ENCODE assay signal across 19 cellular contexts in genomic region chr10:123970927-123971286, GRCh38.
DNase-seq lines count a peak whose midpoint lies in the region; ATAC-seq, FAIRE-seq and TF ChIP-seq lines count a peak whose summit lies in the region.
"Had no signal": no experiment of that assay in that cellular context is flagged by ENCODE, and none has a peak within 500 bp of the region (broad histone marks: within the 10 kb centered on the region; RNA-seq: fewer than 3 reads in every experiment).

No MANE protein-coding gene starts in this region.

- peaks cover 5% of the 10 kb centered on the region for H3K9me3 ChIP-seq in IMR-90 (ENCODE audit: control insufficient read depth, insufficient read depth, low read length)
- H3K9me3 ChIP-seq: HAP-1 had no signal

- peak; percentile 95 for FAIRE-seq in urothelium cell line (lab: Jason Lieb, UNC)
- FAIRE-seq: A549 had no signal

- no peaks in the 10 kb centered on the region for H3K4me1 ChIP-seq in IMR-90 (ENCODE audit: control insufficient read depth, insufficient read depth, low read length)
- H3K4me1 ChIP-seq: A549, BLaER1, HAP-1 had no signal

- no peak overlapping the region for H3K4me3 ChIP-seq in IMR-90 (ENCODE audit: insufficient read depth, low read depth, low read length)
- H3K4me3 ChIP-seq: A549, BLaER1, HAP-1 had no signal

- no peak overlapping the region for H3K18ac ChIP-seq in IMR-90 (ENCODE audit: low read depth, low read length)

- no peak overlapping the region for H3K9ac ChIP-seq in IMR-90 (ENCODE audit: low read depth, low read length)
- H3K9ac ChIP-seq: BLaER1 had no signal

- H3K56ac ChIP-seq in IMR-90 (ENCODE audit: extremely low read depth, insufficient read depth, low read length) = no peak overlapping the region

- DNase-seq in activated naive CD4-positive, alpha-beta T cell treated with anti-CD3 and anti-CD28 coated beads, Interleukin-2, amount 10 ng/mL, durations not matched to agents 7 days and 5 days = no peak
- DNase-seq in IMR-90 = no peak
- no peak for DNase-seq in endothelial cell (ENCODE audit: low spot score)
- no peak for DNase-seq in urothelium cell line (ENCODE audit: low spot score)
- no peak for DNase-seq in activated CD4-positive, alpha-beta T cell treated with anti-CD3 and anti-CD28 coated beads, Interleukin-2, amount 50 U/mL, for 4 hours
- no peak for DNase-seq in kidney tubule cell (ENCODE audit: low spot score)
- DNase-seq: CD4-positive, alpha-beta memory T cell; DMS153; GF-D8; GOT3; KG1 had no signal

- no peak overlapping the region for H2BK20ac ChIP-seq in IMR-90 (ENCODE audit: low read depth, low read length)

- no peak overlapping the region for H4K8ac ChIP-seq in IMR-90 (ENCODE audit: low read depth in 2 of 2, low read length in 2 of 2)

- no peak overlapping the region for H2AK5ac ChIP-seq in IMR-90 (ENCODE audit: low read depth, low read length)

- H4K91ac ChIP-seq in IMR-90 (ENCODE audit: insufficient read depth, low read depth, low read length) = no peak overlapping the region

- POLR2A ChIA-PET in IMR-90 (lab: Charles Lee; ENCODE audit: unreplicated experiment) = no interaction called here

- H3K14ac ChIP-seq in IMR-90 (replicated peaks; ENCODE audit: low read depth, low read length) = no peak overlapping the region

- CTCF ChIA-PET in activated naive CD4-positive, alpha-beta T cell treated with anti-CD3 and anti-CD28 coated beads, Interleukin-2, amount 10 ng/mL, durations not matched to agents 7 days and 5 days (lab: Charles Lee) = interaction anchor here (1.0 to 1.2 kb wide), 3 partner anchors 387 to 397 kb away, joined by 3 to 9 read pairs (median 4); no protein-coding TSS in a partner anchor
- CTCF ChIA-PET in IMR-90 (lab: Yijun Ruan, JAX) = no interaction called here

- H3K23ac ChIP-seq in IMR-90 (ENCODE audit: low read depth, low read length) = no peak overlapping the region

- no peaks in the 10 kb centered on the region for H3K4me1 Mint-ChIP-seq in activated naive CD4-positive, alpha-beta T cell treated with anti-CD3 and anti-CD28 coated beads, Interleukin-2, amount 50 U/mL, for 24 hours
- no peaks in the 10 kb centered on the region for H3K4me1 Mint-ChIP-seq in activated naive CD4-positive, alpha-beta T cell treated with anti-CD3 and anti-CD28 coated beads, Interleukin-2, amount 10 ng/mL, durations not matched to agents 7 days and 5 days
- H3K4me1 Mint-ChIP-seq in endothelial cell (ENCODE audit: unreplicated experiment) = peaks cover 11% of the 10 kb centered on the region
- H3K4me1 Mint-ChIP-seq: CD14-positive monocyte had no signal

- no peak for ATAC-seq in IMR-90 (ENCODE audit: low read depth)
- ATAC-seq in HG03025 (IDR thresholded peaks at IDR 0.05; ENCODE audit: low FRiP score, unreplicated experiment) = no peak
- ATAC-seq: HepG2 had no signal

- H3K27me3 Mint-ChIP-seq in activated naive CD4-positive, alpha-beta T cell treated with anti-CD3 and anti-CD28 coated beads, Interleukin-2, amount 50 U/mL, for 24 hours = peaks cover 57% of the 10 kb centered on the region
- peaks cover 70% of the 10 kb centered on the region for H3K27me3 Mint-ChIP-seq in activated naive CD4-positive, alpha-beta T cell treated with anti-CD3 and anti-CD28 coated beads, Interleukin-2, amount 10 ng/mL, durations not matched to agents 7 days and 5 days
- peaks cover 14% of the 10 kb centered on the region for H3K27me3 Mint-ChIP-seq in endothelial cell (ENCODE audit: unreplicated experiment)

- H4K5ac ChIP-seq in IMR-90 (ENCODE audit: low read depth, low read length) = no peak overlapping the region

- TF ChIP-seq POLR2A in IMR-90 (IDR thresholded peaks at IDR 0.05; ENCODE audit: low read depth, low read length) = no peak

- H2AK9ac ChIP-seq in IMR-90 (replicated peaks; ENCODE audit: low read depth, low read length, poor library complexity) = no peak overlapping the region

- in situ Hi-C loops in IMR-90 (cut with MboI; ENCODE audit: low sequenced_read_pairs) = loop anchor here (25.0 kb wide), 1 partner anchor 934 kb away; no protein-coding TSS in a partner anchor

- WGBS in IMR-90 (ENCODE audit: extremely low coverage in 2 of 2, insufficient read length in 1 of 2), 2 experiments = 69% methylated on average over 4 of the region's 4 CpGs; no CpG with 5 or more reads in 1 of the 2 experiments

- no peak for TF ChIP-seq RAD21 in IMR-90 (IDR thresholded peaks at IDR 0.05; ENCODE audit: low read length)

- intact Hi-C loops in IMR-90 (cut with micrococcal nuclease) = no loop called here

- no peaks in the 10 kb centered on the region for H4K20me1 ChIP-seq in IMR-90 (ENCODE audit: insufficient read depth, low read length)
- H4K20me1 ChIP-seq: BLaER1 had no signal

- H3K9me1 ChIP-seq in IMR-90 (ENCODE audit: insufficient read depth, low read length) = no peaks in the 10 kb centered on the region

- H3K4me2 ChIP-seq in IMR-90 (ENCODE audit: low read depth, low read length) = no peak overlapping the region
- H3K4me2 ChIP-seq: A549, BLaER1 had no signal

- H3K79me1 ChIP-seq in IMR-90 (ENCODE audit: low read depth in 1 of 2, low read length in 2 of 2) = no peaks in the 10 kb centered on the region

- no peak overlapping the region for H3K4ac ChIP-seq in IMR-90 (ENCODE audit: low read depth, low read length)

- H2BK5ac ChIP-seq in IMR-90 (ENCODE audit: low read depth, low read length, poor library complexity, severe bottlenecking) = peak overlapping the region; percentile 60

- H3K36me3 ChIP-seq in IMR-90 (ENCODE audit: control insufficient read depth, insufficient read depth, low read length) = no peaks in the 10 kb centered on the region
- H3K36me3 ChIP-seq: BLaER1, HAP-1 had no signal

- H2BK15ac ChIP-seq in IMR-90 (ENCODE audit: low read depth, low read length) = no peak overlapping the region

- H3K27ac ChIP-seq in IMR-90 (ENCODE audit: insufficient read depth, low read length) = no peak overlapping the region
- H3K27ac ChIP-seq: 22Rv1, A549, BLaER1 had no signal

- H3K9me3 Mint-ChIP-seq in activated naive CD4-positive, alpha-beta T cell treated with anti-CD3 and anti-CD28 coated beads, Interleukin-2, amount 50 U/mL, for 24 hours = no peaks in the 10 kb centered on the region
- H3K9me3 Mint-ChIP-seq in activated naive CD4-positive, alpha-beta T cell treated with anti-CD3 and anti-CD28 coated beads, Interleukin-2, amount 10 ng/mL, durations not matched to agents 7 days and 5 days = peaks cover 4% of the 10 kb centered on the region
- H3K9me3 Mint-ChIP-seq in endothelial cell (ENCODE audit: unreplicated experiment) = no peaks in the 10 kb centered on the region

- dilution Hi-C loops in IMR-90 (cut with HindIII; ENCODE audit: low sequenced_read_pairs, unreplicated experiment) = no loop called here

- no peaks in the 10 kb centered on the region for H3K27me3 ChIP-seq in IMR-90 (ENCODE audit: control insufficient read depth, insufficient read depth, low read length)

- H3K36me3 Mint-ChIP-seq in activated naive CD4-positive, alpha-beta T cell treated with anti-CD3 and anti-CD28 coated beads, Interleukin-2, amount 50 U/mL, for 24 hours = peaks cover 2% of the 10 kb centered on the region
- no peaks in the 10 kb centered on the region for H3K36me3 Mint-ChIP-seq in activated naive CD4-positive, alpha-beta T cell treated with anti-CD3 and anti-CD28 coated beads, Interleukin-2, amount 10 ng/mL, durations not matched to agents 7 days and 5 days
- H3K36me3 Mint-ChIP-seq in endothelial cell (ENCODE audit: low read depth, unreplicated experiment) = peaks cover 7% of the 10 kb centered on the region
- H3K36me3 Mint-ChIP-seq: CD4-positive, alpha-beta memory T cell had no signal

- TF ChIP-seq CTCF in IMR-90 (conservative IDR thresholded peaks at IDR 0.05; ENCODE audit: low read depth, low read length) (no peak), endothelial cell (IDR thresholded peaks at IDR 0.05; ENCODE audit: unreplicated experiment) (no peak)

- H3K4me3 Mint-ChIP-seq in activated naive CD4-positive, alpha-beta T cell treated with anti-CD3 and anti-CD28 coated beads, Interleukin-2, amount 50 U/mL, for 24 hours = no peak overlapping the region
- no peak overlapping the region for H3K4me3 Mint-ChIP-seq in activated naive CD4-positive, alpha-beta T cell treated with anti-CD3 and anti-CD28 coated beads, Interleukin-2, amount 10 ng/mL, durations not matched to agents 7 days and 5 days
- peak overlapping the region; percentile 3 for H3K4me3 Mint-ChIP-seq in endothelial cell (ENCODE audit: unreplicated experiment)

- no peak overlapping the region for H2BK120ac ChIP-seq in IMR-90 (ENCODE audit: low read depth, low read length)

- peak overlapping the region; percentile 6 for H3K27ac Mint-ChIP-seq in activated naive CD4-positive, alpha-beta T cell treated with anti-CD3 and anti-CD28 coated beads, Interleukin-2, amount 50 U/mL, for 24 hours
- H3K27ac Mint-ChIP-seq in activated naive CD4-positive, alpha-beta T cell treated with anti-CD3 and anti-CD28 coated beads, Interleukin-2, amount 10 ng/mL, durations not matched to agents 7 days and 5 days = no peak overlapping the region
- no peak overlapping the region for H3K27ac Mint-ChIP-seq in endothelial cell (ENCODE audit: unreplicated experiment)
- H3K27ac Mint-ChIP-seq: CD14-positive monocyte; CD4-positive, alpha-beta memory T cell had no signal

- H2AFZ ChIP-seq in IMR-90 (replicated peaks; ENCODE audit: low read length, poor library complexity) = no peak overlapping the region

- no TSS peak for BruUV-seq in IMR-90 (replicated peaks; lab: Mats Ljungman, UMichigan)

TF ChIP-seq in IMR-90, 13 proteins besides CTCF, POLR2A, EP300 and RAD21 (continues in another document):
- TF ChIP-seq NFE2L2 (IDR thresholded peaks at IDR 0.05; ENCODE audit: low read depth, low read length) (no peak), ELK1 (IDR thresholded peaks at IDR 0.05; ENCODE audit: borderline replicate concordance, low read depth, low read length) (no peak), BHLHE40 (IDR thresholded peaks at IDR 0.05; ENCODE audit: low read depth, low read length) (no peak), RCOR1 (IDR thresholded peaks at IDR 0.05; ENCODE audit: insufficient replicate concordance, low read length) (no peak), MXI1 (IDR thresholded peaks at IDR 0.05; ENCODE audit: borderline replicate concordance, low read depth, low read length) (no peak)
